ENCODE assay signal across 8 cellular contexts in the genomic region with DNA sequence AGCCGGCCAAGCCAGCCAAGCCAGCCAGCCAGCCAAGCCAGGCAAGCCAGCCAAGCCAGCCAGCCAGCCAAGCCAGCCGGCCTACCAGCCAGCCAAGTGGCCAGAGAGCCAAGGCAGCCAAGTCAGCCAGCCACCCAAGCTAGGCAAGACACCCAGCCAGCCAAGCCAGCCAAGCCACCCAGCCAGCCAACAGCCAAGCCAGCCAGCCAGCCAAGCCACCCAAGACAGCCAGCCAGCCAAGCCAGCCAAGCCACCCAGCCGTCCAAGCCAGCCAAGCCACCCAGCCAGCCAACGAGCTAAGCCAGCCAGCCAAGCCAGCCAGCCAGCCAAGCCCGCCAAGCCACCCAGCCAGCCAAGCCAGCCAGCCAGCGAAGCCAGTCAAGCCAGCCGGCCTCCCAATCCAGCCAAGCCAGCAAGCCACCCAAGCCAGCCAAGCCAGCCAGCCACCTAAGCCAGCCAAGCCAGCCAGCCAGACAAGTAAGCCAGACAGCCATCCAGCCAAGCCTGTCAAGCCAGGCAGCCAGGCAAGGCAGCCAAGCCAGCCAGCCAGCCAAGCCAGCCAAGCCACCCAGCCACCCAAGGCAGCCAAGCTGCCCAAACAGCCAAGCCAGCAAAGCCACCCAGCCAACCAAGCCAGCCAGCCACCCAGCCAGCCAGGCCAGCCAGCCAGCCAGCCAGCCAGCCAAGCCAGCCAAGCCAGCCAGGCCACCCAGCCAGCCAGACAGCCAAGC.
DNase-seq lines count a peak whose midpoint lies in the region; ATAC-seq lines count a peak whose summit lies in the region.

No MANE protein-coding gene starts in this region.

- ATAC-seq in HG03354 (IDR thresholded peaks at IDR 0.05; ENCODE audit: poor library complexity, severe bottlenecking, unreplicated experiment) = no peak

- DNase-seq in AG08396 (ENCODE audit: low spot score) = peak; percentile 39
- DNase-seq in NAMALWA (ENCODE audit: low spot score) = peak; percentile 34
- peak; percentile 71 for DNase-seq in brain pericyte (ENCODE audit: low read depth, low spot score)
- DNase-seq in mucosa of gallbladder (ENCODE audit: low spot score) = peak; percentile 21
- no peak for DNase-seq in NCI-H1694 treated with DMSO at 0.1 percent for 48 hours (lab: John Stamatoyannopoulos, UW)
- DNase-seq in foreskin melanocyte = no peak
- DNase-seq in Kasumi-1 (lab: John Stamatoyannopoulos, UW) = no peak

Comparison
In these comparisons a context has a peak if more than half of its experiments do, and no peak if none do; other contexts are left out.
1. DNase-seq: peak in AG08396 (single experiment), NAMALWA (single experiment), brain pericyte (single experiment) and mucosa of gallbladder (single experiment); none in NCI-H1694 treated with DMSO at 0.1 percent for 48 hours (single experiment), foreskin melanocyte (single experiment) and Kasumi-1 (0 of 2).